In genomic region chr4:6987566-6987920, GRCh38 we compare ENCODE assay signal across 8 cellular contexts. TPM values are rescaled to one million over a fixed set of nuclear protein-coding genes. Genes with fewer than 3 reads are reported as not detected.
A peak's percentile ranks its signal among the peaks of the same experiment; 100 is the strongest.
DNase-seq lines count a peak whose midpoint lies in the region; ATAC-seq and TF ChIP-seq lines count a peak whose summit lies in the region.

No MANE protein-coding gene starts in this region.

- peak overlapping the region; percentile 79; the same call in 1 of the 2 replicates for H2AFZ ChIP-seq in Karpas-422 (ENCODE audit: low read length)

- CTCF ChIA-PET in activated CD4-positive, alpha-beta T cell treated with anti-CD3 and anti-CD28 coated beads for 36 hours (lab: Charles Lee), result interaction anchor here (0.8 to 2.6 kb wide), 5 partner anchors 12 to 236 kb away, joined by 3 to 10 read pairs (median 5); partner anchors contain the start of gene TADA2B

- H3K27ac ChIP-seq in Karpas-422 (ENCODE audit: low read length), result peak overlapping the region; percentile 53
- H3K27ac ChIP-seq in body of pancreas, result peak overlapping the region; percentile 40 to 97 (median 90)

- H3K9ac ChIP-seq in Karpas-422 (ENCODE audit: low read length), result peak overlapping the region; percentile 96

- TF ChIP-seq POLR2A in body of pancreas (IDR thresholded peaks at IDR 0.05), result no peak
- no peak for TF ChIP-seq POLR2A in lower leg skin (IDR thresholded peaks at IDR 0.05)

- no peak for DNase-seq in activated CD4-positive, alpha-beta T cell treated with anti-CD3 and anti-CD28 coated beads for 36 hours
- no peak for DNase-seq in activated CD4-positive, alpha-beta T cell treated with anti-CD3 and anti-CD28 coated beads, Interleukin-2, amount 50 U/mL, for 48 hours
- DNase-seq in Karpas-422 (peak; percentile 76), body of pancreas (no peak), lower leg skin (ENCODE audit: low spot score in 2 of 2) (peak; percentile 46 to 86), type B pancreatic cell (ENCODE audit: extremely low spot score, unreplicated experiment) (no peak)

- intact Hi-C loops in activated CD4-positive, alpha-beta T cell treated with anti-CD3 and anti-CD28 coated beads for 36 hours (cut with DNase I, micrococcal nuclease), result loop anchor here (1.0 to 10.0 kb wide), 15 partner anchors 13 to 1171 kb away; partner anchors contain the start of genes BLOC1S4 (in 2 of the 2), GRPEL1 (in 2 of the 2), TADA2B (in 2 of the 2) and TBC1D14 (in 2 of the 2)
- intact Hi-C loops in body of pancreas (cut with DNase I) (no loop called here), lower leg skin (cut with DNase I; ENCODE audit: low total_unique reads) (no loop called here)

- 2 to 3% methylated on average over 16 of the region's 16 CpGs for WGBS in body of pancreas, 2 donors
- WGBS in lower leg skin, 2 donors, result 0 to 5% methylated on average over 14 to 16 of the region's 16 CpGs

- H3K27me3 ChIP-seq in Karpas-422 (ENCODE audit: low read length) (no peaks in the 10 kb centered on the region), body of pancreas (no peaks in the 10 kb centered on the region)

- no peak for TF ChIP-seq CTCF in body of pancreas (IDR thresholded peaks at IDR 0.05)
- no peak for TF ChIP-seq CTCF in lower leg skin (IDR thresholded peaks at IDR 0.05)
- TF ChIP-seq CTCF in type B pancreatic cell (conservative IDR thresholded peaks at IDR 0.05), result no peak

- no peaks in the 10 kb centered on the region for H4K20me1 ChIP-seq in Karpas-422 (ENCODE audit: insufficient read depth, low read depth, low read length)

- peak; percentile 5 for ATAC-seq in activated CD4-positive, alpha-beta T cell treated with anti-CD3 and anti-CD28 coated beads for 36 hours
- ATAC-seq in body of pancreas (no peak), HG03469 (IDR thresholded peaks at IDR 0.05; ENCODE audit: unreplicated experiment) (no peak), GM18873 (IDR thresholded peaks at IDR 0.05; ENCODE audit: low FRiP score, unreplicated experiment) (no peak)

- peak overlapping the region; percentile 99 for H3K4me3 ChIP-seq in Karpas-422 (ENCODE audit: low read length)
- peak overlapping the region; percentile 44 to 78 for H3K4me3 ChIP-seq in body of pancreas
- peak overlapping the region; percentile 67 for H3K4me3 ChIP-seq in lower leg skin (ENCODE audit: low read depth, poor library complexity, severe bottlenecking)

- H3K27me3 Mint-ChIP-seq in activated CD4-positive, alpha-beta T cell treated with anti-CD3 and anti-CD28 coated beads for 36 hours, result no peaks in the 10 kb centered on the region
- no peaks in the 10 kb centered on the region for H3K27me3 Mint-ChIP-seq in type B pancreatic cell

- POLR2A ChIA-PET in activated CD4-positive, alpha-beta T cell treated with anti-CD3 and anti-CD28 coated beads for 36 hours (lab: Charles Lee), result interaction anchor here (0.8 kb wide), 1 partner anchor 55 kb away, joined by 3 read pairs; a partner anchor contains a TSS

- peaks cover 30% of the 10 kb centered on the region for H3K4me1 ChIP-seq in Karpas-422 (ENCODE audit: low read length)
- H3K4me1 ChIP-seq in body of pancreas, result peaks cover 57% of the 10 kb centered on the region

- H3K9me2 ChIP-seq in Karpas-422 (replicated peaks; ENCODE audit: insufficient read depth, low read length), result no peaks in the 10 kb centered on the region

- H3K36me3 Mint-ChIP-seq in activated CD4-positive, alpha-beta T cell treated with anti-CD3 and anti-CD28 coated beads for 36 hours (ENCODE audit: low read depth), result peaks cover 6% of the 10 kb centered on the region
- H3K36me3 Mint-ChIP-seq in type B pancreatic cell, result no peaks in the 10 kb centered on the region

- no peaks in the 10 kb centered on the region for H3K9me3 Mint-ChIP-seq in activated CD4-positive, alpha-beta T cell treated with anti-CD3 and anti-CD28 coated beads for 36 hours (ENCODE audit: low read depth)
- H3K9me3 Mint-ChIP-seq in type B pancreatic cell, result no peaks in the 10 kb centered on the region

- peaks cover 66% of the 10 kb centered on the region for H3K4me1 Mint-ChIP-seq in activated CD4-positive, alpha-beta T cell treated with anti-CD3 and anti-CD28 coated beads for 36 hours
- H3K4me1 Mint-ChIP-seq in type B pancreatic cell (ENCODE audit: unreplicated experiment), result peaks cover 52% of the 10 kb centered on the region

- peak overlapping the region; percentile 99 for H3K4me2 ChIP-seq in Karpas-422 (ENCODE audit: low read depth, low read length, poor library complexity, severe bottlenecking)

- H3K27ac Mint-ChIP-seq in activated CD4-positive, alpha-beta T cell treated with anti-CD3 and anti-CD28 coated beads for 36 hours, result peak overlapping the region; percentile 93
- H3K27ac Mint-ChIP-seq in type B pancreatic cell, result peak overlapping the region; percentile 96

- H3K36me3 ChIP-seq in Karpas-422 (ENCODE audit: insufficient read depth, low read length) (peaks cover 3% of the 10 kb centered on the region; the same call in 1 of the 2 replicates), body of pancreas (replicated peaks in 1 of 2; ENCODE audit: insufficient read depth in 1 of 2, low read depth in 2 of 2) (no peaks in the 10 kb centered on the region)

- H3K9me3 ChIP-seq in Karpas-422 (ENCODE audit: low read length) (no peaks in the 10 kb centered on the region), body of pancreas (no peaks in the 10 kb centered on the region)

- peaks cover 58% of the 10 kb centered on the region for H3K79me2 ChIP-seq in Karpas-422 (ENCODE audit: low read length)

- H3K4me3 Mint-ChIP-seq in activated CD4-positive, alpha-beta T cell treated with anti-CD3 and anti-CD28 coated beads for 36 hours, result peak overlapping the region; percentile 96
- H3K4me3 Mint-ChIP-seq in type B pancreatic cell, result peak overlapping the region; percentile 97

RNA-seq across cellular contexts. Expression of gene TADA2B, which starts 55.6 kb away (rescaled TPM):
- total RNA-seq in activated CD4-positive, alpha-beta T cell treated with anti-CD3 and anti-CD28 coated beads for 36 hours, result 10 to 100 TPM in 1 of 2 experiments, 1 to 10 TPM in 1; 9.0 to 10.6 TPM
- total RNA-seq in Karpas-422 (2014; rRNA removed; shearing (Covaris generic); ENCODE audit: low replicate concordance), result 12.8 and 23.4 TPM in 2 replicates
- total RNA-seq in body of pancreas (10 to 100 TPM; 18.1 to 20.0 TPM), lower leg skin (10 to 100 TPM; 26.2 to 30.0 (median 27.2) TPM), type B pancreatic cell (ENCODE audit: low replicate concordance) (21.7 and 23.1 TPM in 2 replicates)

Comparison
In these comparisons a context has a peak if more than half of its experiments do, and no peak if none do; other contexts are left out.
1. DNase-seq: peak in Karpas-422 (single experiment) and lower leg skin (2 of 2); none in activated CD4-positive, alpha-beta T cell treated with anti-CD3 and anti-CD28 coated beads for 36 hours (single experiment), activated CD4-positive, alpha-beta T cell treated with anti-CD3 and anti-CD28 coated beads, Interleukin-2, amount 50 U/mL, for 48 hours (0 of 2), body of pancreas (0 of 4) and type B pancreatic cell (single experiment).
2. intact Hi-C loops: an anchor here in activated CD4-positive, alpha-beta T cell treated with anti-CD3 and anti-CD28 coated beads for 36 hours (1.0 to 10.0 kb wide); none called in body of pancreas and lower leg skin.
3. Peak in every context shown above with its lines, with median percentiles within 50 percentile points of each other: H3K4me3 ChIP-seq.